In the genomic region with DNA sequence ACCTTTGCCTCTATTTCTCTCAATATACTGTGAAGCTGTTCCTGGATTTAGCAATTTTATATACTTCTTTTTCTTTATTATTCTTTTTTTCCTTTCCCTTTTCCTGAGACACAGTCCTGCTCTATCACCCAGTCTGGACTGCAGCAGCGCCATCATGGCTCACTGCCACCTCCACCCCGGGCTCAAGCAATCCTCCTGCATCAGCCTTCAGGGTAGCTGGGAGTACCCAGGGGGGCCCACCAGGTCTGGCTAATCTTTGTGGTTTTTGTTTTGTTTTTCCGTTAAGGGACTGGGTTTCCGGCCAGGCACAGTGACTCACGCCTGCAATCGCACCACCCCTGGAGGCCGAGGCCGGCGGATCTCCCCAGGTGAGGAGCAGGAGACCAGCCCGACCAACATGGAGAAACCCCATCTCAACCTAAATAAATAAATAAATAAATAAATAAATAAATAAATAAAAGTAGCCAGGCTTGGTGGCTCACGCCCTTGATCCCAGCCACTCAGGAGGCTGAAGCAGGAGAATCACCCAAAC, we compare ENCODE assay signal across 22 cellular contexts. TPM values are rescaled to one million over a fixed set of nuclear protein-coding genes. Genes with fewer than 3 reads are reported as not detected.
"Had no signal": no experiment of that assay in that cellular context is flagged by ENCODE, and none has a peak within 500 bp of the region (broad histone marks: within the 10 kb centered on the region; RNA-seq: fewer than 3 reads in every experiment).

No MANE protein-coding gene starts in this region.

RNA-seq across cellular contexts. Expression of a gene that starts 38.1 kb away (rescaled TPM):
- total RNA-seq: activated CD4-positive, alpha-beta memory T cell treated with anti-CD3 and anti-CD28 coated beads for 36 hours; activated CD4-positive, alpha-beta T cell treated with anti-CD3 and anti-CD28 coated beads for 36 hours; activated CD4-positive, alpha-beta T cell treated with anti-CD3 and anti-CD28 coated beads, Interleukin-2, amount 10 ng/mL, durations not matched to agents 24 days and 14 days; activated CD8-positive, alpha-beta memory T cell treated with anti-CD3 and anti-CD28 coated beads for 36 hours; activated CD8-positive, alpha-beta T cell treated with anti-CD3 and anti-CD28 coated beads, Interleukin-2, amount 10 ng/mL, durations not matched to agents 7 days and 5 days; activated naive CD4-positive, alpha-beta T cell treated with anti-CD3 and anti-CD28 coated beads, Interleukin-2, amount 50 U/mL, for 72 hours; activated naive CD8-positive, alpha-beta T cell treated with anti-CD3 and anti-CD28 coated beads, Interleukin-2, amount 10 ng/mL, durations not matched to agents 7 days and 5 days; activated T-cell treated with anti-CD3 and anti-CD28 coated beads, Interleukin-2, amount 50 U/mL, for 72 hours; ascending aorta; breast epithelium; cardiac muscle cell; colonic mucosa; dermis microvascular lymphatic vessel endothelial cell; endothelial cell of umbilical vein; esophagus squamous epithelium; fibroblast of lung; fibroblast of villous mesenchyme; gastroesophageal sphincter; glomerular endothelial cell; heart right ventricle; hepatocyte had no signal
- polyA plus RNA-seq: cardiac muscle cell, endothelial cell of umbilical vein, esophagus, fibroblast of lung, heart right ventricle, hepatocyte had no signal
